16 cellular contexts compared by ENCODE assay signal in genomic region chr3:113222412-113223086, GRCh38. TPM values are rescaled to one million over a fixed set of nuclear protein-coding genes. Genes with fewer than 3 reads are reported as not detected.
DNase-seq lines count a peak whose midpoint lies in the region; ATAC-seq and TF ChIP-seq lines count a peak whose summit lies in the region.
"Had no signal": no experiment of that assay in that cellular context is flagged by ENCODE, and none has a peak within 500 bp of the region (broad histone marks: within the 10 kb centered on the region; RNA-seq: fewer than 3 reads in every experiment).

No MANE protein-coding gene starts in this region.

- no peak overlapping the region for H3K23ac ChIP-seq in neuronal stem cell (ENCODE audit: low read depth, low read length, poor library complexity)

- ATAC-seq in GM23338 (peak; percentile 33), left lung (no peak), HG03159 (IDR thresholded peaks at IDR 0.05; ENCODE audit: unreplicated experiment) (no peak)
- ATAC-seq: activated naive CD4-positive, alpha-beta T cell treated with anti-CD3 and anti-CD28 coated beads, Interleukin-2, amount 50 U/mL, for 72 hours; PC-3; stimulated activated memory B cell treated with anti-CD40 and anti-IgM and Interleukin-4, amounts not matched to agents 10 μg/mL and 1 μg/mL and 100 μg/mL, for 72 hours had no signal

- no peaks in the 10 kb centered on the region for H3K9me2 ChIP-seq in GM23338 (ENCODE audit: insufficient read depth)
- H3K9me2 ChIP-seq in OCI-LY7 (ENCODE audit: insufficient read depth, low read length) = no peaks in the 10 kb centered on the region

- no peak overlapping the region for H3K4me3 Mint-ChIP-seq in GM23338
- H3K4me3 Mint-ChIP-seq: stimulated activated memory B cell treated with anti-CD40 and anti-IgM and Interleukin-4, amounts not matched to agents 10 μg/mL and 1 μg/mL and 100 μg/mL, for 72 hours had no signal

- H3K27me3 ChIP-seq in GM23338 (ENCODE audit: insufficient read depth) = no peaks in the 10 kb centered on the region
- no peaks in the 10 kb centered on the region for H3K27me3 ChIP-seq in neuronal stem cell (ENCODE audit: control insufficient read depth in 3 of 3, insufficient read depth in 3 of 3, low read depth in 1 of 3, low read length in 3 of 3)
- no peaks in the 10 kb centered on the region for H3K27me3 ChIP-seq in left lung

- 0 out of 2 replicates have a peak overlapping the region, but pooled peaks have one; percentile 6 for H3K27ac ChIP-seq in GM23338 (ENCODE audit: low read depth)
- peak overlapping the region; percentile 73 for H3K27ac ChIP-seq in mesodermal cell (ENCODE audit: low read depth, low read length, severe bottlenecking)
- no peak overlapping the region for H3K27ac ChIP-seq in neuronal stem cell (replicated peaks; ENCODE audit: low read length)
- no peak overlapping the region for H3K27ac ChIP-seq in OCI-LY7 (ENCODE audit: low read depth, low read length, poor library complexity, severe bottlenecking)
- H3K27ac ChIP-seq in left lung = no peak overlapping the region
- H3K27ac ChIP-seq: epithelial cell of prostate had no signal

- intact Hi-C loops in OCI-LY7 (cut with micrococcal nuclease; ENCODE audit: unreplicated experiment) (no loop called here), left lung (cut with DNase I) (no loop called here)

- CTCF ChIA-PET in OCI-LY7 (lab: Charles Lee; ENCODE audit: unreplicated experiment) = no interaction called here

- no peaks in the 10 kb centered on the region for H3K79me2 ChIP-seq in GM23338 (replicated peaks; ENCODE audit: insufficient read depth)
- no peaks in the 10 kb centered on the region for H3K79me2 ChIP-seq in OCI-LY7 (ENCODE audit: insufficient read depth, low read depth, low read length)

- DNase-seq in COR-L47 (lab: John Stamatoyannopoulos, UW) (peak; percentile 70), GM23338 (ENCODE audit: low spot score) (no peak), NCI-H82 (lab: John Stamatoyannopoulos, UW) (peak; percentile 78), neuronal stem cell (ENCODE audit: low spot score) (no peak), OCI-LY7 (ENCODE audit: low spot score) (no peak), left lung (no peak)
- DNase-seq: activated CD4-positive, alpha-beta T cell treated with anti-CD3 and anti-CD28 coated beads for 1 hour; cerebellar nuclear complex; naive B cell; NCI-H187; PC-3 had no signal

- no peak overlapping the region for H2BK120ac ChIP-seq in neuronal stem cell (ENCODE audit: low read depth, low read length)

- no peak overlapping the region for H2BK5ac ChIP-seq in neuronal stem cell (ENCODE audit: low read length)

- no peak overlapping the region for H3K4ac ChIP-seq in neuronal stem cell (ENCODE audit: low read length)

- peaks cover 5% of the 10 kb centered on the region for H3K27me3 Mint-ChIP-seq in GM23338 (ENCODE audit: insufficient read depth, low read depth, poor library complexity)

- no TSS peak for BruUV-seq in OCI-LY7 (replicated peaks; lab: Mats Ljungman, UMichigan)

- no peaks in the 10 kb centered on the region for H4K20me1 ChIP-seq in GM23338 (replicated peaks; ENCODE audit: insufficient read depth)
- H4K20me1 ChIP-seq in OCI-LY7 (ENCODE audit: insufficient read depth, low read length) = no peaks in the 10 kb centered on the region

- H3K4me1 Mint-ChIP-seq in GM23338 = peaks cover 40% of the 10 kb centered on the region

- H3K4me3 ChIP-seq in GM23338 (no peak overlapping the region), mesodermal cell (ENCODE audit: extremely low read depth, insufficient read depth, low read length, poor library complexity, severe bottlenecking) (no peak overlapping the region), neuronal stem cell (ENCODE audit: low read length in 2 of 2) (no peak overlapping the region), OCI-LY7 (ENCODE audit: low read depth, low read length, poor library complexity, severe bottlenecking) (no peak overlapping the region), left lung (no peak overlapping the region)

- H3K36me3 ChIP-seq in GM23338 (ENCODE audit: insufficient read depth) = no peaks in the 10 kb centered on the region
- peaks cover 14% of the 10 kb centered on the region for H3K36me3 ChIP-seq in mesodermal cell (ENCODE audit: control insufficient read depth, insufficient read depth, low read length)
- peaks cover 25 to 96% of the 10 kb centered on the region in 2 donors for H3K36me3 ChIP-seq in neuronal stem cell (replicated peaks in 1 of 2; ENCODE audit: control insufficient read depth in 2 of 2, insufficient read depth in 2 of 2, low read length in 2 of 2)
- H3K36me3 ChIP-seq in OCI-LY7 (ENCODE audit: insufficient read depth, low read length) = no peaks in the 10 kb centered on the region
- H3K36me3 ChIP-seq in left lung = no peaks in the 10 kb centered on the region

- POLR2A ChIA-PET in OCI-LY7 (lab: Charles Lee) = no interaction called here

- H3K9me3 Mint-ChIP-seq in GM23338 = no peaks in the 10 kb centered on the region; the same call in 2 of the 3 replicates
- H3K9me3 Mint-ChIP-seq: activated naive CD4-positive, alpha-beta T cell treated with anti-CD3 and anti-CD28 coated beads, Interleukin-2, amount 50 U/mL, for 72 hours; naive B cell; stimulated activated memory B cell treated with anti-CD40 and anti-IgM and Interleukin-4, amounts not matched to agents 10 μg/mL and 1 μg/mL and 100 μg/mL, for 72 hours had no signal

- H3K27ac Mint-ChIP-seq in GM23338 = 0 out of 2 replicates have a peak overlapping the region, but pooled peaks have one; percentile 5
- H3K27ac Mint-ChIP-seq: activated naive CD4-positive, alpha-beta T cell treated with anti-CD3 and anti-CD28 coated beads, Interleukin-2, amount 50 U/mL, for 72 hours; naive B cell; stimulated activated memory B cell treated with anti-CD40 and anti-IgM and Interleukin-4, amounts not matched to agents 10 μg/mL and 1 μg/mL and 100 μg/mL, for 72 hours had no signal

- no peak overlapping the region for H2BK12ac ChIP-seq in neuronal stem cell (ENCODE audit: low read length)

- H3K79me1 ChIP-seq in neuronal stem cell (ENCODE audit: low read depth, low read length) = peaks cover 9% of the 10 kb centered on the region

- no peaks in the 10 kb centered on the region for H3F3A ChIP-seq in GM23338 (replicated peaks; ENCODE audit: low read depth)

- 0 out of 3 replicates have a peak, but pooled peaks cover 3% of the 10 kb centered on the region for H3K36me3 Mint-ChIP-seq in GM23338 (ENCODE audit: low read depth)
- H3K36me3 Mint-ChIP-seq: activated naive CD4-positive, alpha-beta T cell treated with anti-CD3 and anti-CD28 coated beads, Interleukin-2, amount 50 U/mL, for 72 hours; naive B cell; stimulated activated memory B cell treated with anti-CD40 and anti-IgM and Interleukin-4, amounts not matched to agents 10 μg/mL and 1 μg/mL and 100 μg/mL, for 72 hours had no signal

- H3K4me1 ChIP-seq in GM23338 (ENCODE audit: insufficient read depth) (peaks cover 8% of the 10 kb centered on the region), mesodermal cell (ENCODE audit: control insufficient read depth, insufficient read depth, low read length, poor library complexity, severe bottlenecking) (peaks cover 15% of the 10 kb centered on the region), neuronal stem cell (ENCODE audit: control insufficient read depth in 2 of 2, insufficient read depth in 1 of 2, low read depth in 1 of 2, low read length in 2 of 2) (peaks cover 19 to 28% of the 10 kb centered on the region in 2 donors), OCI-LY7 (ENCODE audit: insufficient read depth, low read length, poor library complexity, severe bottlenecking) (no peaks in the 10 kb centered on the region), left lung (no peaks in the 10 kb centered on the region)

- H3K9me3 ChIP-seq in mesodermal cell (ENCODE audit: control insufficient read depth, low read length) (no peaks in the 10 kb centered on the region), neuronal stem cell (replicated peaks in 1 of 2; ENCODE audit: control insufficient read depth in 2 of 2, insufficient read depth in 1 of 2, low read depth in 1 of 2, low read length in 2 of 2) (no peaks in the 10 kb centered on the region), OCI-LY7 (ENCODE audit: low read length) (no peaks in the 10 kb centered on the region), left lung (no peaks in the 10 kb centered on the region)

- WGBS in mesodermal cell (ENCODE audit: insufficient coverage in 2 of 2), 2 experiments = 71 to 82% methylated on average over 7 of the region's 11 CpGs
- WGBS in neuronal stem cell (ENCODE audit: extremely low coverage in 2 of 2, insufficient read length in 2 of 2, insufficient replicate concordance in 1 of 2), 2 donors = no CpG with 5 or more reads among the region's 11 CpGs

- H4K91ac ChIP-seq in neuronal stem cell (ENCODE audit: low read depth, low read length, poor library complexity) = no peak overlapping the region

- H3K4me2 ChIP-seq in GM23338 (no peak overlapping the region), neuronal stem cell (ENCODE audit: insufficient read depth, low read length, poor library complexity, severe bottlenecking) (no peak overlapping the region), OCI-LY7 (ENCODE audit: low read length) (no peak overlapping the region)

- TF ChIP-seq CTCF in GM23338 (conservative IDR thresholded peaks at IDR 0.05; ENCODE audit: low read depth in 2 of 2) = no peak
- TF ChIP-seq CTCF in OCI-LY7 (conservative IDR thresholded peaks at IDR 0.05; ENCODE audit: low read length) = no peak
- no peak for TF ChIP-seq CTCF in left lung (IDR thresholded peaks at IDR 0.05)

- H3K14ac ChIP-seq in neuronal stem cell (ENCODE audit: low read length) = no peak overlapping the region

- no peak overlapping the region for H3K9ac ChIP-seq in neuronal stem cell (ENCODE audit: low read depth, low read length, poor library complexity)

- H3K18ac ChIP-seq in neuronal stem cell (ENCODE audit: low read length) = no peak overlapping the region

- no peak overlapping the region for H2BK15ac ChIP-seq in neuronal stem cell (ENCODE audit: low read length)

- no peak overlapping the region for H2AK5ac ChIP-seq in neuronal stem cell (ENCODE audit: low read depth, low read length)

- H4K8ac ChIP-seq in neuronal stem cell (ENCODE audit: low read depth, low read length) = no peak overlapping the region

- H2AFZ ChIP-seq in GM23338 (no peak overlapping the region), neuronal stem cell (ENCODE audit: low read length) (no peak overlapping the region), OCI-LY7 (ENCODE audit: low read length) (no peak overlapping the region)

TF ChIP-seq in GM23338, 12 proteins besides CTCF, POLR2A, EP300 and RAD21 (continues in another document):
- TF ChIP-seq NANOG (IDR thresholded peaks at IDR 0.05; ENCODE audit: borderline replicate concordance) (no peak), POLR2AphosphoS5 (IDR thresholded peaks at IDR 0.05; ENCODE audit: low read depth) (no peak), JUNB (IDR thresholded peaks at IDR 0.05; ENCODE audit: unreplicated experiment) (no peak)

RNA-seq across cellular contexts. Expression of gene BOC, which starts 11.2 kb away (rescaled TPM):
- 3.0 and 4.1 TPM in 2 replicates for total RNA-seq in GM23338 (2014; rRNA removed; shearing (Covaris generic))
- 2.1 and 3.2 TPM in 2 replicates for polyA plus RNA-seq in GM23338 (2016; fragmentation: Nextera tagmentation; extraction: Ambion mirVana)
- polyA plus RNA-seq in mesodermal cell (2013, experiment 1 of 2) = 60.4 TPM
- polyA plus RNA-seq in mesodermal cell (2013, experiment 2 of 2) = 45.8 TPM
- 180 TPM for polyA plus RNA-seq in neuronal stem cell (2013, experiment 1 of 2)
- polyA plus RNA-seq in neuronal stem cell (2013, experiment 2 of 2) = 180 TPM
- 0.03 TPM in 1 of 2 replicates, not detected in the other for total RNA-seq in OCI-LY7 (2014; rRNA removed; shearing (Covaris generic))
- not detected in 2 replicates for total RNA-seq in OCI-LY7 (2022)
- total RNA-seq in left lung = 10 to 100 TPM in 1 of 2 donors, 1 to 10 TPM in 1; 6.0 to 19.6 TPM

Comparison
In these comparisons a context has a peak if more than half of its experiments do, and no peak if none do; other contexts are left out.
1. DNase-seq: peak in COR-L47 (single experiment) and NCI-H82 (single experiment); none in GM23338 (single experiment), neuronal stem cell (single experiment), OCI-LY7 (single experiment) and left lung (0 of 2).
2. H3K27ac ChIP-seq: peak in GM23338 (single experiment) and mesodermal cell (single experiment); none in neuronal stem cell (single experiment), OCI-LY7 (single experiment) and left lung (0 of 2).